Comparison of ENCODE assay signal across 8 cellular contexts in genomic region chr3:52317601-52318000, GRCh38. TPM values are rescaled to one million over a fixed set of nuclear protein-coding genes. Genes with fewer than 3 reads are reported as not detected.
DNase-seq lines count a peak whose midpoint lies in the region; ATAC-seq and TF ChIP-seq lines count a peak whose summit lies in the region.

No MANE protein-coding gene starts in this region.

- no peaks in the 10 kb centered on the region for H3K9me3 ChIP-seq in BLaER1 treated with 17β-estradiol and CSF1 and Interleukin-3, amounts not matched to agents 10 nM and 100 nM (replicated peaks in 1 of 11)
- H3K9me3 ChIP-seq in thoracic aorta: no peaks in the 10 kb centered on the region

- H3K27ac ChIP-seq in BLaER1 treated with 17β-estradiol and CSF1 and Interleukin-3, amounts not matched to agents 10 nM and 100 nM: peak overlapping the region in 1 of 11 experiments; percentile 14; a peak in 1 of 22 replicates
- no peak overlapping the region for H3K27ac ChIP-seq in thoracic aorta

- 0 out of 22 replicates have a peak, but pooled peaks cover 0 to 7% (median 0%) of the 10 kb centered on the region in 11 experiments for H3K27me3 ChIP-seq in BLaER1 treated with 17β-estradiol and CSF1 and Interleukin-3, amounts not matched to agents 10 nM and 100 nM
- H3K27me3 ChIP-seq in thoracic aorta (replicated peaks; ENCODE audit: insufficient read depth): no peaks in the 10 kb centered on the region

- DNase-seq in NCI-H2029 treated with DMSO at 0.1 percent for 48 hours (lab: John Stamatoyannopoulos, UW): peak; percentile 4
- peak; percentile 64 for DNase-seq in activated T-cell treated with anti-CD3 and anti-CD28 coated beads, Interleukin-2, amount 50 U/mL, for 4 hours
- peak; percentile 17 for DNase-seq in fibroblast of mammary gland (ENCODE audit: low read depth)
- DNase-seq in osteocyte (ENCODE audit: extremely low spot score, unreplicated experiment): no peak
- DNase-seq in thoracic aorta (ENCODE audit: low spot score): no peak
- no peak for DNase-seq in Ammon's horn (ENCODE audit: low spot score)

- H3K27me3 Mint-ChIP-seq in activated T-cell treated with anti-CD3 and anti-CD28 coated beads, Interleukin-2, amount 50 U/mL, for 4 hours (ENCODE audit: low read depth): no peaks in the 10 kb centered on the region
- H3K27me3 Mint-ChIP-seq in osteocyte (ENCODE audit: unreplicated experiment): no peaks in the 10 kb centered on the region

- H3K4me1 Mint-ChIP-seq in activated T-cell treated with anti-CD3 and anti-CD28 coated beads, Interleukin-2, amount 50 U/mL, for 4 hours (ENCODE audit: low read depth): peaks cover 19% of the 10 kb centered on the region
- H3K4me1 Mint-ChIP-seq in osteocyte (ENCODE audit: unreplicated experiment): peaks cover 4% of the 10 kb centered on the region

- H4K20me1 ChIP-seq in BLaER1 treated with 17β-estradiol and CSF1 and Interleukin-3, amounts not matched to agents 10 nM and 100 nM: peaks cover 0 to 64% (median 0%) of the 10 kb centered on the region in 11 experiments; a peak in 6 of 22 replicates

- H3K4me1 ChIP-seq in BLaER1 treated with 17β-estradiol and CSF1 and Interleukin-3, amounts not matched to agents 10 nM and 100 nM: peaks cover 46 to 62% (median 55%) of the 10 kb centered on the region in 10 experiments
- peaks cover 3 to 16% of the 10 kb centered on the region in 2 donors for H3K4me1 ChIP-seq in thoracic aorta (ENCODE audit: control insufficient read depth in 1 of 2, low read depth in 2 of 2)

- peak overlapping the region in 7 of 11 experiments; percentile 6 to 41 (median 26); a peak in 8 of 22 replicates for H3K9ac ChIP-seq in BLaER1 treated with 17β-estradiol and CSF1 and Interleukin-3, amounts not matched to agents 10 nM and 100 nM

- H3K4me3 Mint-ChIP-seq in activated T-cell treated with anti-CD3 and anti-CD28 coated beads, Interleukin-2, amount 50 U/mL, for 4 hours: peak overlapping the region; percentile 68
- H3K4me3 Mint-ChIP-seq in osteocyte (ENCODE audit: unreplicated experiment): peak overlapping the region; percentile 48

- peaks cover 0 to under 1% (median 0%) of the 10 kb centered on the region in 11 experiments; a peak in 1 of 22 replicates for H3K36me3 ChIP-seq in BLaER1 treated with 17β-estradiol and CSF1 and Interleukin-3, amounts not matched to agents 10 nM and 100 nM
- H3K36me3 ChIP-seq in thoracic aorta: no peaks in the 10 kb centered on the region

- no peaks in the 10 kb centered on the region for H3K9me3 Mint-ChIP-seq in activated T-cell treated with anti-CD3 and anti-CD28 coated beads, Interleukin-2, amount 50 U/mL, for 4 hours
- H3K9me3 Mint-ChIP-seq in osteocyte (ENCODE audit: unreplicated experiment): no peaks in the 10 kb centered on the region

- TF ChIP-seq CTCF in fibroblast of mammary gland (conservative IDR thresholded peaks at IDR 0.05; ENCODE audit: control insufficient read depth, insufficient read depth, low read depth, low read length) (no peak), osteocyte (IDR thresholded peaks at IDR 0.05) (no peak), thoracic aorta (IDR thresholded peaks at IDR 0.05) (no peak)

- H3K27ac Mint-ChIP-seq in osteocyte (ENCODE audit: unreplicated experiment): no peak overlapping the region

- H3K4me3 ChIP-seq in BLaER1 treated with 17β-estradiol and CSF1 and Interleukin-3, amounts not matched to agents 10 nM and 100 nM: peak overlapping the region in 6 of 10 experiments; percentile 13 to 56 (median 29); a peak in 7 of 20 replicates
- peak overlapping the region; percentile 16 for H3K4me3 ChIP-seq in fibroblast of mammary gland (ENCODE audit: control insufficient read depth, low read depth, low read length)
- peak overlapping the region; percentile 67 for H3K4me3 ChIP-seq in thoracic aorta

- peak; percentile 99 to 100 for ATAC-seq in activated T-cell treated with anti-CD3 and anti-CD28 coated beads, Interleukin-2, amount 50 U/mL, for 4 hours
- ATAC-seq in thoracic aorta (ENCODE audit: insufficient number of reproducible peaks, low FRiP score, low read depth) (no peak), HG03460 (IDR thresholded peaks at IDR 0.05; ENCODE audit: unreplicated experiment) (no peak)

- peak overlapping the region; percentile 74 to 92 (median 85) for H3K4me2 ChIP-seq in BLaER1 treated with 17β-estradiol and CSF1 and Interleukin-3, amounts not matched to agents 10 nM and 100 nM

- H3K36me3 Mint-ChIP-seq in activated T-cell treated with anti-CD3 and anti-CD28 coated beads, Interleukin-2, amount 50 U/mL, for 4 hours (ENCODE audit: insufficient read depth): peaks cover 4% of the 10 kb centered on the region
- no peaks in the 10 kb centered on the region for H3K36me3 Mint-ChIP-seq in osteocyte (ENCODE audit: unreplicated experiment)

RNA-seq across cellular contexts. Expression of gene DNAH1, which starts 1.5 kb away (rescaled TPM):
- total RNA-seq in activated T-cell treated with anti-CD3 and anti-CD28 coated beads, Interleukin-2, amount 50 U/mL, for 4 hours: 1 to 10 TPM; 6.4 to 8.4 (median 6.6) TPM
- total RNA-seq in osteocyte (9.4 and 9.7 TPM in 2 replicates), thoracic aorta (10 to 100 TPM; 14.6 to 21.0 TPM)

RNA-seq across cellular contexts. Expression of gene GLYCTK, which starts 30.0 kb away (rescaled TPM):
- 10 to 100 TPM; 13.0 to 15.5 (median 13.3) TPM for total RNA-seq in activated T-cell treated with anti-CD3 and anti-CD28 coated beads, Interleukin-2, amount 50 U/mL, for 4 hours
- total RNA-seq in osteocyte (11.0 and 11.9 TPM in 2 replicates), thoracic aorta (10 to 100 TPM; 14.1 to 14.2 TPM)

RNA-seq across cellular contexts. Expression of gene WDR82, which starts 39.2 kb away (rescaled TPM):
- 100 to 1,000 TPM; 107 to 119 (median 115) TPM for total RNA-seq in activated T-cell treated with anti-CD3 and anti-CD28 coated beads, Interleukin-2, amount 50 U/mL, for 4 hours
- total RNA-seq in osteocyte (76.7 and 82.1 TPM in 2 replicates), thoracic aorta (10 to 100 TPM; 44.5 to 66.2 TPM)

Comparison
In these comparisons a context has a peak if more than half of its experiments do, and no peak if none do; other contexts are left out.
1. H3K4me3 ChIP-seq: peak in every context shown above with its lines; median percentile 67 in thoracic aorta; 29 in BLaER1 treated with 17β-estradiol and CSF1 and Interleukin-3, amounts not matched to agents 10 nM and 100 nM; 16 in fibroblast of mammary gland.
2. DNase-seq: peak in NCI-H2029 treated with DMSO at 0.1 percent for 48 hours (single experiment), activated T-cell treated with anti-CD3 and anti-CD28 coated beads, Interleukin-2, amount 50 U/mL, for 4 hours (single experiment) and fibroblast of mammary gland (single experiment); none in osteocyte (single experiment), thoracic aorta (single experiment) and Ammon's horn (single experiment).
3. ATAC-seq: peak in activated T-cell treated with anti-CD3 and anti-CD28 coated beads, Interleukin-2, amount 50 U/mL, for 4 hours (2 of 2); none in thoracic aorta (single experiment) and HG03460 (single experiment).